8 cellular contexts compared by ENCODE assay signal in genomic region chr12:31728917-31729640, GRCh38. TPM values are rescaled to one million over a fixed set of nuclear protein-coding genes. Genes with fewer than 3 reads are reported as not detected.
DNase-seq lines count a peak whose midpoint lies in the region; ATAC-seq and TF ChIP-seq lines count a peak whose summit lies in the region.

AMN1 (minus strand) TSS chr12:31729021; CDS start chr12:31729008, 13 bp downstream.

- peaks cover 50% of the 10 kb centered on the region for H3K4me1 Mint-ChIP-seq in activated CD4-positive, alpha-beta T cell treated with anti-CD3 and anti-CD28 coated beads, Interleukin-2, amount 10 ng/mL, durations not matched to agents 7 days and 5 days

- H3K27me3 Mint-ChIP-seq in activated CD4-positive, alpha-beta T cell treated with anti-CD3 and anti-CD28 coated beads, Interleukin-2, amount 10 ng/mL, durations not matched to agents 7 days and 5 days, result no peaks in the 10 kb centered on the region

- H3K9me3 Mint-ChIP-seq in activated CD4-positive, alpha-beta T cell treated with anti-CD3 and anti-CD28 coated beads, Interleukin-2, amount 10 ng/mL, durations not matched to agents 7 days and 5 days, result peaks cover 28% of the 10 kb centered on the region

- H3K36me3 Mint-ChIP-seq in activated CD4-positive, alpha-beta T cell treated with anti-CD3 and anti-CD28 coated beads, Interleukin-2, amount 10 ng/mL, durations not matched to agents 7 days and 5 days (ENCODE audit: low read depth), result peaks cover 44% of the 10 kb centered on the region

- peak within 1 kb of the TSS; percentile 47 for H3K4me3 ChIP-seq in BJ (ENCODE audit: low read depth, low read length)

- H3K27me3 ChIP-seq in BJ (ENCODE audit: control insufficient read depth, insufficient read depth, low read length), result no peaks in the 10 kb centered on the region

- POLR2A ChIA-PET in BJ (lab: Charles Lee), result interaction anchor here (0.5 to 0.7 kb wide), 5 partner anchors 136 to 1027 kb away, joined by 3 to 14 read pairs (median 4); partner anchors contain the start of gene YARS2
- POLR2A ChIA-PET in activated CD4-positive, alpha-beta T cell treated with anti-CD3 and anti-CD28 coated beads, Interleukin-2, amount 10 ng/mL, durations not matched to agents 7 days and 5 days (lab: Charles Lee), result interaction anchor here (0.7 kb wide), 1 partner anchor 167 kb away, joined by 6 read pairs; no protein-coding TSS in a partner anchor

- H3K27ac Mint-ChIP-seq in activated CD4-positive, alpha-beta T cell treated with anti-CD3 and anti-CD28 coated beads, Interleukin-2, amount 10 ng/mL, durations not matched to agents 7 days and 5 days, result peak within 1 kb of the TSS; percentile 99

- ATAC-seq in HG03457 (IDR thresholded peaks at IDR 0.05; ENCODE audit: unreplicated experiment) (peak; percentile 92), left colon (peak; percentile 92)

- DNase-seq in BJ (ENCODE audit: low read depth) (peak; percentile 98), GM19240 (ENCODE audit: insufficient read length, low spot score) (peak; percentile 75), NCI-H526 (lab: John Stamatoyannopoulos, UW) (peak; percentile 98 to 99), cortex of kidney (lab: John Stamatoyannopoulos, UW) (peak; percentile 89), left colon (peak; percentile 99 to 100)
- peak; percentile 98 for DNase-seq in activated CD4-positive, alpha-beta T cell treated with anti-CD3 and anti-CD28 coated beads, Interleukin-2, amount 10 ng/mL, durations not matched to agents 7 days and 5 days
- peak; percentile 96 for DNase-seq in stimulated activated CD4-positive, alpha-beta T cell treated with anti-CD3 and anti-CD28 coated beads, Interleukin-1b, Interleukin-23, amount 100 ng/mL, for 4 hours (ENCODE audit: low read depth in 2 of 2)

- no peak for TF ChIP-seq CTCF in BJ (IDR thresholded peaks at IDR 0.05; ENCODE audit: insufficient read depth, low read depth, low read length)

- intact Hi-C loops in left colon (cut with DNase I, micrococcal nuclease), result no loop called here

- H3K36me3 ChIP-seq in BJ (ENCODE audit: control insufficient read depth, insufficient read depth, low read length), result no peaks in the 10 kb centered on the region

- peak within 1 kb of the TSS; percentile 93 for H3K4me3 Mint-ChIP-seq in activated CD4-positive, alpha-beta T cell treated with anti-CD3 and anti-CD28 coated beads, Interleukin-2, amount 10 ng/mL, durations not matched to agents 7 days and 5 days

- CTCF ChIA-PET in BJ (lab: Yijun Ruan, JAX), result no interaction called here
- CTCF ChIA-PET in activated CD4-positive, alpha-beta T cell treated with anti-CD3 and anti-CD28 coated beads, Interleukin-2, amount 10 ng/mL, durations not matched to agents 7 days and 5 days (lab: Charles Lee), result interaction anchor here (0.6 to 3.2 kb wide), 6 partner anchors 10 to 265 kb away, joined by 3 to 11 read pairs (median 3); no protein-coding TSS in a partner anchor

RNA-seq across cellular contexts. Expression of gene AMN1, which starts in this region (rescaled TPM):
- 4.2 and 7.8 TPM in 2 replicates for polyA plus RNA-seq in BJ (2011; rRNA removed)
- polyA minus RNA-seq in BJ (2011; rRNA and poly(A)+ RNA removed), result 2.5 and 3.3 TPM in 2 replicates
- 1 to 10 TPM; 6.1 to 6.6 TPM for total RNA-seq in activated CD4-positive, alpha-beta T cell treated with anti-CD3 and anti-CD28 coated beads, Interleukin-2, amount 10 ng/mL, durations not matched to agents 7 days and 5 days
- 1 to 10 TPM; 3.0 to 6.8 TPM for total RNA-seq in left colon

Comparison
In these comparisons a context has a peak if more than half of its experiments do, and no peak if none do; other contexts are left out.
1. Peak in every context shown above with its lines: DNase-seq, ATAC-seq and H3K4me3 ChIP-seq.